In genomic region chr10:339038-339391, GRCh38 we compare ENCODE assay signal across 20 cellular contexts.
A peak's percentile ranks its signal among the peaks of the same experiment; 100 is the strongest.
DNase-seq lines count a peak whose midpoint lies in the region; ATAC-seq and TF ChIP-seq lines count a peak whose summit lies in the region.
"Had no signal": no experiment of that assay in that cellular context is flagged by ENCODE, and none has a peak within 500 bp of the region (broad histone marks: within the 10 kb centered on the region; RNA-seq: fewer than 3 reads in every experiment).

No MANE protein-coding gene starts in this region.

- no peak overlapping the region for H4K5ac ChIP-seq in mesendoderm (ENCODE audit: low read length)

- ATAC-seq in activated CD8-positive, alpha-beta memory T cell treated with anti-CD3 and anti-CD28 coated beads, Interleukin-2, amount 10 ng/mL, durations not matched to agents 7 days and 5 days: no peak
- ATAC-seq in aorta (ENCODE audit: low FRiP score): peak; percentile 47
- ATAC-seq in upper lobe of left lung (ENCODE audit: low FRiP score in 2 of 2): no peak
- ATAC-seq: GM23338 had no signal

- H3K27me3 ChIP-seq in aorta (ENCODE audit: control insufficient read depth in 1 of 2, insufficient read depth in 2 of 2, low read length in 1 of 2) (no peaks in the 10 kb centered on the region), upper lobe of left lung (no peaks in the 10 kb centered on the region), mesendoderm (ENCODE audit: insufficient read depth, low read length, poor library complexity) (no peaks in the 10 kb centered on the region)
- H3K27me3 ChIP-seq: left lung had no signal

- H3K4me3 ChIP-seq in aorta (ENCODE audit: low read length in 2 of 2) (no peak overlapping the region), upper lobe of left lung (no peak overlapping the region), mesendoderm (ENCODE audit: low read length) (no peak overlapping the region)
- H3K4me3 ChIP-seq: GM23338, left lung, prostate gland had no signal

- no peak overlapping the region for H3K9ac ChIP-seq in mesendoderm (ENCODE audit: low read length)

- no peaks in the 10 kb centered on the region for H3K27me3 Mint-ChIP-seq in activated CD8-positive, alpha-beta memory T cell treated with anti-CD3 and anti-CD28 coated beads, Interleukin-2, amount 10 ng/mL, durations not matched to agents 7 days and 5 days
- no peaks in the 10 kb centered on the region for H3K27me3 Mint-ChIP-seq in nephron progenitor cell (ENCODE audit: low read depth, poor library complexity)
- H3K27me3 Mint-ChIP-seq: activated CD8-positive, alpha-beta T cell treated with anti-CD3 and anti-CD28 coated beads for 36 hours had no signal

- no peak for TF ChIP-seq POLR2A in upper lobe of left lung (IDR thresholded peaks at IDR 0.05)

- 3 to 8% methylated on average over 2 of the region's 2 CpGs for WGBS in aorta, 2 donors
- WGBS in upper lobe of left lung, 2 donors: 86 to 95% methylated on average over 2 of the region's 2 CpGs
- WGBS in mesendoderm (ENCODE audit: extremely low coverage, insufficient coverage, low lambda C conversion rate): no CpG with 5 or more reads among the region's 2 CpGs

- no peak overlapping the region for H2BK120ac ChIP-seq in mesendoderm (ENCODE audit: low read depth, low read length)

- H3K18ac ChIP-seq in mesendoderm (ENCODE audit: low read length): no peak overlapping the region

- no peak overlapping the region for H3K4ac ChIP-seq in mesendoderm (ENCODE audit: low read depth, low read length)

- H3K79me1 ChIP-seq in mesendoderm (ENCODE audit: low read length): no peaks in the 10 kb centered on the region

- no peak for TF ChIP-seq CTCF in nephron progenitor cell (IDR thresholded peaks at IDR 0.05)
- TF ChIP-seq CTCF in upper lobe of left lung (IDR thresholded peaks at IDR 0.05): no peak

- no peak overlapping the region for H2AK5ac ChIP-seq in mesendoderm (ENCODE audit: low read length)

- no peak overlapping the region for H3K23ac ChIP-seq in mesendoderm (ENCODE audit: low read length)

- DNase-seq in activated CD8-positive, alpha-beta memory T cell treated with anti-CD3 and anti-CD28 coated beads, Interleukin-2, amount 10 ng/mL, durations not matched to agents 7 days and 5 days: peak; percentile 23
- DNase-seq in activated CD8-positive, alpha-beta memory T cell treated with anti-CD3 and anti-CD28 coated beads, Interleukin-2, amount 50 U/mL, for 48 hours: no peak
- no peak for DNase-seq in caudate nucleus (lab: John Stamatoyannopoulos, UW)
- DNase-seq in nephron progenitor cell: no peak
- no peak for DNase-seq in aorta
- no peak for DNase-seq in upper lobe of left lung
- DNase-seq in mesendoderm: no peak
- no peak for DNase-seq in iPS-NIHi11 (ENCODE audit: low spot score)
- DNase-seq: 8988T; amniotic stem cell; EL; Karpas-422; left lung; NCI-H1436; OCI-M1; stimulated activated CD4-positive, alpha-beta T cell treated with anti-CD3 and anti-CD28 coated beads, Interleukin-15, amount 100 ng/mL, for 24 hours had no signal

- H3K27ac ChIP-seq in caudate nucleus (ENCODE audit: low read depth, low read length) (peak overlapping the region; percentile 67), aorta (ENCODE audit: low read depth in 1 of 2, low read length in 2 of 2) (peak overlapping the region in 1 of 2 donors; percentile 9), upper lobe of left lung (no peak overlapping the region), mesendoderm (ENCODE audit: low read depth, low read length) (no peak overlapping the region)
- H3K27ac ChIP-seq: left lung, prostate gland had no signal

- H2BK15ac ChIP-seq in mesendoderm (replicated peaks; ENCODE audit: low read depth): no peak overlapping the region

- H3K4me1 ChIP-seq in aorta (ENCODE audit: control insufficient read depth in 1 of 2, insufficient read depth in 2 of 2, low read length in 2 of 2) (no peaks in the 10 kb centered on the region), upper lobe of left lung (no peaks in the 10 kb centered on the region), mesendoderm (ENCODE audit: control insufficient read depth, low read depth, low read length) (no peaks in the 10 kb centered on the region)
- H3K4me1 ChIP-seq: left lung, prostate gland had no signal

- H3K4me1 Mint-ChIP-seq in activated CD8-positive, alpha-beta memory T cell treated with anti-CD3 and anti-CD28 coated beads, Interleukin-2, amount 10 ng/mL, durations not matched to agents 7 days and 5 days: peaks cover 3% of the 10 kb centered on the region
- H3K4me1 Mint-ChIP-seq in nephron progenitor cell: peaks cover 19% of the 10 kb centered on the region
- H3K4me1 Mint-ChIP-seq: GM23338 had no signal

- intact Hi-C loops in aorta (cut with DNase I): no loop called here

- H3K9me3 Mint-ChIP-seq in activated CD8-positive, alpha-beta memory T cell treated with anti-CD3 and anti-CD28 coated beads, Interleukin-2, amount 10 ng/mL, durations not matched to agents 7 days and 5 days (ENCODE audit: low read depth): no peaks in the 10 kb centered on the region
- no peaks in the 10 kb centered on the region for H3K9me3 Mint-ChIP-seq in nephron progenitor cell
- H3K9me3 Mint-ChIP-seq: activated CD8-positive, alpha-beta T cell treated with anti-CD3 and anti-CD28 coated beads for 36 hours; activated T-helper 2 cell treated with anti-CD3 and anti-CD28 coated beads, Interferon-gamma antibody, Interleukin-2, Interleukin-4, amounts not matched to agents 10 μg/mL and 5 μg/mL and 100 μg/mL, durations not matched to agents 14 hours and 24 hours and 36 hours; GM23338 had no signal

- peaks cover 4% of the 10 kb centered on the region for H3K36me3 Mint-ChIP-seq in activated CD8-positive, alpha-beta memory T cell treated with anti-CD3 and anti-CD28 coated beads, Interleukin-2, amount 10 ng/mL, durations not matched to agents 7 days and 5 days
- peaks cover 54% of the 10 kb centered on the region for H3K36me3 Mint-ChIP-seq in nephron progenitor cell (ENCODE audit: low read depth)

- H3K36me3 ChIP-seq in aorta (ENCODE audit: control insufficient read depth in 1 of 2, insufficient read depth in 2 of 2, low read length in 1 of 2) (peaks cover 0 to 4% of the 10 kb centered on the region in 2 donors), upper lobe of left lung (peaks cover 0 to 27% (median 7%) of the 10 kb centered on the region in 4 donors), mesendoderm (ENCODE audit: control insufficient read depth, insufficient read depth, low read length) (peaks cover 3% of the 10 kb centered on the region)
- H3K36me3 ChIP-seq: prostate gland had no signal

- no peak overlapping the region for H4K8ac ChIP-seq in mesendoderm (ENCODE audit: low read depth, low read length)

- H3K4me3 Mint-ChIP-seq in activated CD8-positive, alpha-beta memory T cell treated with anti-CD3 and anti-CD28 coated beads, Interleukin-2, amount 10 ng/mL, durations not matched to agents 7 days and 5 days: no peak overlapping the region
- no peak overlapping the region for H3K4me3 Mint-ChIP-seq in nephron progenitor cell
- H3K4me3 Mint-ChIP-seq: activated CD8-positive, alpha-beta T cell treated with anti-CD3 and anti-CD28 coated beads for 36 hours; GM23338 had no signal

- no peaks in the 10 kb centered on the region for H3K79me2 ChIP-seq in mesendoderm (ENCODE audit: control insufficient read depth, insufficient read depth, low read length)

- H3K9me3 ChIP-seq in aorta (ENCODE audit: control insufficient read depth, low read length): no peaks in the 10 kb centered on the region
- H3K9me3 ChIP-seq in upper lobe of left lung: no peaks in the 10 kb centered on the region
- H3K9me3 ChIP-seq: left lung, prostate gland had no signal

- no peak overlapping the region for H3K4me2 ChIP-seq in mesendoderm (ENCODE audit: low read length)
- H3K4me2 ChIP-seq: GM23338 had no signal

- no peak for TF ChIP-seq EP300 in upper lobe of left lung (IDR thresholded peaks at IDR 0.05)

- no peak overlapping the region for H3K56ac ChIP-seq in mesendoderm (ENCODE audit: low read length)

- H2BK5ac ChIP-seq in mesendoderm (ENCODE audit: low read length): no peak overlapping the region

- no peak overlapping the region for H3K27ac Mint-ChIP-seq in activated CD8-positive, alpha-beta memory T cell treated with anti-CD3 and anti-CD28 coated beads, Interleukin-2, amount 10 ng/mL, durations not matched to agents 7 days and 5 days
- H3K27ac Mint-ChIP-seq in nephron progenitor cell: peak overlapping the region; percentile 21
- H3K27ac Mint-ChIP-seq: activated CD8-positive, alpha-beta T cell treated with anti-CD3 and anti-CD28 coated beads for 36 hours; activated T-helper 2 cell treated with anti-CD3 and anti-CD28 coated beads, Interferon-gamma antibody, Interleukin-2, Interleukin-4, amounts not matched to agents 10 μg/mL and 5 μg/mL and 100 μg/mL, durations not matched to agents 14 hours and 24 hours and 36 hours; GM23338 had no signal

- CTCF ChIA-PET in activated CD8-positive, alpha-beta memory T cell treated with anti-CD3 and anti-CD28 coated beads, Interleukin-2, amount 10 ng/mL, durations not matched to agents 7 days and 5 days (lab: Charles Lee): no interaction called here
